ENCODE assay signal across 44 cellular contexts in the genomic region with DNA sequence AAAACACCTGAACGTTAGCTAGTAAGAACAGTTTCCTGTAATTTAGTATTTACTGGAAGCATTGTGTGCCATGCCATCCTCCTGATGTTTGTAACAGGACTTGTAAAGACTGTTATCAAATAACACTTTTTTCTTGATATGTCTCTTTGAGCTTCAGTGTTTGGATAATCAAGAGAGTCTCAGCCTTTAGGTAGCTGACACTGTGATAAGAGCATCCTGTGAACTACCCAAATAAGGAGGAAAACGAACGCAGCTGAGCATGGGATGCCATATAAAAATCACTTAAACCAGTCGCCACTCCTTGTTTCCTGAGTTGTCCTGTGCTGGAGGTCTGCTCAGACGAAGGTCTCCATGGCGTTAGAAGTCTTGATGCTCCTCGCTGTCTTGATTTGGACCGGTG. TPM values are rescaled to one million over a fixed set of nuclear protein-coding genes. Genes with fewer than 3 reads are reported as not detected.
"Had no signal": no experiment of that assay in that cellular context is flagged by ENCODE, and none has a peak within 500 bp of the region (broad histone marks: within the 10 kb centered on the region; RNA-seq: fewer than 3 reads in every experiment).

A gene with protein sequence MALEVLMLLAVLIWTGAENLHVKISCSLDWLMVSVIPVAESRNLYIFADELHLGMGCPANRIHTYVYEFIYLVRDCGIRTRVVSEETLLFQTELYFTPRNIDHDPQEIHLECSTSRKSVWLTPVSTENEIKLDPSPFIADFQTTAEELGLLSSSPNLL (plus strand): TSS at position 301 of the 400 bp plus-strand sequence. CDS start 51 bp downstream, at position 352.

- H3K36me3 Mint-ChIP-seq: activated naive CD4-positive, alpha-beta T cell treated with anti-CD3 and anti-CD28 coated beads, Interleukin-2, amount 10 ng/mL, durations not matched to agents 7 days and 5 days; activated naive CD4-positive, alpha-beta T cell treated with anti-CD3 and anti-CD28 coated beads, Interleukin-2, amount 50 U/mL, for 24 hours; activated naive CD4-positive, alpha-beta T cell treated with anti-CD3 and anti-CD28 coated beads, Interleukin-2, amount 50 U/mL, for 72 hours; activated naive CD8-positive, alpha-beta T cell; activated naive CD8-positive, alpha-beta T cell treated with anti-CD3 and anti-CD28 coated beads for 36 hours; activated naive CD8-positive, alpha-beta T cell treated with anti-CD3 and anti-CD28 coated beads, Interleukin-2, amount 10 ng/mL, durations not matched to agents 7 days and 5 days; brain had no signal

- H3K27ac Mint-ChIP-seq: activated naive CD4-positive, alpha-beta T cell treated with anti-CD3 and anti-CD28 coated beads for 36 hours; activated naive CD4-positive, alpha-beta T cell treated with anti-CD3 and anti-CD28 coated beads, Interleukin-2, amount 10 ng/mL, durations not matched to agents 7 days and 5 days; activated naive CD4-positive, alpha-beta T cell treated with anti-CD3 and anti-CD28 coated beads, Interleukin-2, amount 50 U/mL, for 24 hours; activated naive CD4-positive, alpha-beta T cell treated with anti-CD3 and anti-CD28 coated beads, Interleukin-2, amount 50 U/mL, for 72 hours; activated naive CD8-positive, alpha-beta T cell; activated naive CD8-positive, alpha-beta T cell treated with anti-CD3 and anti-CD28 coated beads for 36 hours; activated naive CD8-positive, alpha-beta T cell treated with anti-CD3 and anti-CD28 coated beads, Interleukin-2, amount 10 ng/mL, durations not matched to agents 7 days and 5 days; activated naive CD8-positive, alpha-beta T cell treated with anti-CD3 and anti-CD28 coated beads, Interleukin-2, amount 50 U/mL, for 24 hours; activated T-cell treated with anti-CD3 and anti-CD28 coated beads, Interleukin-2, amount 50 U/mL, for 24 hours; activated T-cell treated with anti-CD3 and anti-CD28 coated beads, Interleukin-2, amount 50 U/mL, for 72 hours; activated T-helper 1 cell treated with anti-CD3 and anti-CD28 coated beads, Interleukin-12 subunit alpha, Interleukin-12 subunit beta, Interleukin-2, Interleukin-4 antibody, amounts not matched to agents 30 ng/mL and 10 ng/mL and 1 ng/mL, durations not matched to agents 14 hours and 24 hours and 36 hours; activated T-helper 17 cell treated with anti-CD3 and anti-CD28 coated beads, Interleukin-2, amount 50 U/mL, for 72 hours; activated T-helper 2 cell treated with anti-CD3 and anti-CD28 coated beads, Interferon-gamma antibody, Interleukin-2, Interleukin-4, amounts not matched to agents 10 μg/mL and 5 μg/mL and 100 μg/mL, durations not matched to agents 14 hours and 24 hours and 36 hours; brain had no signal

- H3K27me3 ChIP-seq: adrenal gland, ascending aorta, body of pancreas, brain microvascular endothelial cell, breast epithelium, cardiac muscle cell had no signal

- H3K36me3 ChIP-seq: adrenal gland, ascending aorta, brain microvascular endothelial cell, breast epithelium, cardiac muscle cell had no signal

- H3K4me1 ChIP-seq: adrenal gland, ascending aorta, breast epithelium had no signal

- FAIRE-seq: astrocyte, bronchial epithelial cell had no signal

- H3K4me3 Mint-ChIP-seq: activated naive CD4-positive, alpha-beta T cell treated with anti-CD3 and anti-CD28 coated beads for 36 hours; activated naive CD4-positive, alpha-beta T cell treated with anti-CD3 and anti-CD28 coated beads, Interleukin-2, amount 10 ng/mL, durations not matched to agents 7 days and 5 days; activated naive CD4-positive, alpha-beta T cell treated with anti-CD3 and anti-CD28 coated beads, Interleukin-2, amount 50 U/mL, for 24 hours; activated naive CD8-positive, alpha-beta T cell; activated naive CD8-positive, alpha-beta T cell treated with anti-CD3 and anti-CD28 coated beads for 36 hours; activated naive CD8-positive, alpha-beta T cell treated with anti-CD3 and anti-CD28 coated beads, Interleukin-2, amount 10 ng/mL, durations not matched to agents 7 days and 5 days; activated naive CD8-positive, alpha-beta T cell treated with anti-CD3 and anti-CD28 coated beads, Interleukin-2, amount 50 U/mL, for 24 hours; activated T-cell treated with anti-CD3 and anti-CD28 coated beads, Interleukin-2, amount 50 U/mL, for 24 hours; activated T-cell treated with anti-CD3 and anti-CD28 coated beads, Interleukin-2, amount 50 U/mL, for 4 hours; activated T-cell treated with anti-CD3 and anti-CD28 coated beads, Interleukin-2, amount 50 U/mL, for 72 hours; activated T-helper 1 cell treated with anti-CD3 and anti-CD28 coated beads, Interleukin-12 subunit alpha, Interleukin-12 subunit beta, Interleukin-2, Interleukin-4 antibody, amounts not matched to agents 30 ng/mL and 10 ng/mL and 1 ng/mL, durations not matched to agents 14 hours and 24 hours and 36 hours; activated T-helper 17 cell treated with anti-CD3 and anti-CD28 coated beads, Interleukin-2, amount 50 U/mL, for 72 hours; brain; central memory CD8-positive, alpha-beta T cell had no signal

- H3K27me3 Mint-ChIP-seq: activated naive CD4-positive, alpha-beta T cell treated with anti-CD3 and anti-CD28 coated beads, Interleukin-2, amount 10 ng/mL, durations not matched to agents 7 days and 5 days; activated naive CD8-positive, alpha-beta T cell treated with anti-CD3 and anti-CD28 coated beads, Interleukin-2, amount 10 ng/mL, durations not matched to agents 7 days and 5 days; activated T-cell treated with anti-CD3 and anti-CD28 coated beads, Interleukin-2, amount 50 U/mL, for 24 hours; brain; central memory CD8-positive, alpha-beta T cell had no signal

- ATAC-seq: activated naive CD4-positive, alpha-beta T cell treated with anti-CD3 and anti-CD28 coated beads, Interleukin-2, amount 50 U/mL, for 72 hours; activated naive CD8-positive, alpha-beta T cell treated with anti-CD3 and anti-CD28 coated beads, Interleukin-2, amount 50 U/mL, for 24 hours; activated T-cell treated with anti-CD3 and anti-CD28 coated beads, Interleukin-2, amount 50 U/mL, for 4 hours; activated T-cell treated with anti-CD3 and anti-CD28 coated beads, Interleukin-2, amount 50 U/mL, for 72 hours; activated T-helper 17 cell treated with anti-CD3 and anti-CD28 coated beads, Interleukin-2, amount 50 U/mL, for 72 hours; body of pancreas had no signal

- H3K9me3 Mint-ChIP-seq: activated naive CD4-positive, alpha-beta T cell treated with anti-CD3 and anti-CD28 coated beads for 36 hours; activated naive CD4-positive, alpha-beta T cell treated with anti-CD3 and anti-CD28 coated beads, Interleukin-2, amount 10 ng/mL, durations not matched to agents 7 days and 5 days; activated naive CD4-positive, alpha-beta T cell treated with anti-CD3 and anti-CD28 coated beads, Interleukin-2, amount 50 U/mL, for 24 hours; activated naive CD4-positive, alpha-beta T cell treated with anti-CD3 and anti-CD28 coated beads, Interleukin-2, amount 50 U/mL, for 72 hours; activated naive CD8-positive, alpha-beta T cell treated with anti-CD3 and anti-CD28 coated beads for 36 hours; activated naive CD8-positive, alpha-beta T cell treated with anti-CD3 and anti-CD28 coated beads, Interleukin-2, amount 10 ng/mL, durations not matched to agents 7 days and 5 days; activated naive CD8-positive, alpha-beta T cell treated with anti-CD3 and anti-CD28 coated beads, Interleukin-2, amount 50 U/mL, for 24 hours; activated T-cell treated with anti-CD3 and anti-CD28 coated beads, Interleukin-2, amount 50 U/mL, for 24 hours; activated T-cell treated with anti-CD3 and anti-CD28 coated beads, Interleukin-2, amount 50 U/mL, for 4 hours; activated T-cell treated with anti-CD3 and anti-CD28 coated beads, Interleukin-2, amount 50 U/mL, for 72 hours; activated T-helper 1 cell treated with anti-CD3 and anti-CD28 coated beads, Interleukin-12 subunit alpha, Interleukin-12 subunit beta, Interleukin-2, Interleukin-4 antibody, amounts not matched to agents 30 ng/mL and 10 ng/mL and 1 ng/mL, durations not matched to agents 14 hours and 24 hours and 36 hours; activated T-helper 17 cell treated with anti-CD3 and anti-CD28 coated beads, Interleukin-2, amount 50 U/mL, for 72 hours; activated T-helper 2 cell treated with anti-CD3 and anti-CD28 coated beads, Interferon-gamma antibody, Interleukin-2, Interleukin-4, amounts not matched to agents 10 μg/mL and 5 μg/mL and 100 μg/mL, durations not matched to agents 14 hours and 24 hours and 36 hours; brain; central memory CD8-positive, alpha-beta T cell had no signal

- DNase-seq: activated effector memory CD4-positive, alpha-beta T cell treated with anti-CD3 and anti-CD28 coated beads, Interleukin-2, amount 50 U/mL, for 16 hours; activated effector memory CD4-positive, alpha-beta T cell treated with Interleukin-2 at 50 U/mL for 16 hours; activated gamma-delta T cell; activated gamma-delta T cell treated with Interleukin-2 at 50 U/mL for 16 hours; activated naive CD4-positive, alpha-beta T cell; activated naive CD4-positive, alpha-beta T cell treated with anti-CD3 and anti-CD28 coated beads for 36 hours; activated naive CD4-positive, alpha-beta T cell treated with anti-CD3 and anti-CD28 coated beads, Interleukin-2, amount 10 ng/mL, durations not matched to agents 7 days and 5 days; activated naive CD4-positive, alpha-beta T cell treated with anti-CD3 and anti-CD28 coated beads, Interleukin-2, amount 50 U/mL, for 16 hours; activated naive CD4-positive, alpha-beta T cell treated with Interleukin-2 at 50 U/mL for 16 hours; activated naive CD8-positive, alpha-beta T cell treated with anti-CD3 and anti-CD28 coated beads for 36 hours; activated naive CD8-positive, alpha-beta T cell treated with anti-CD3 and anti-CD28 coated beads, Interleukin-2, amount 10 ng/mL, durations not matched to agents 7 days and 5 days; activated naive CD8-positive, alpha-beta T cell treated with anti-CD3 and anti-CD28 coated beads, Interleukin-2, amount 50 U/mL, for 24 hours; activated T-cell treated with anti-CD3 and anti-CD28 coated beads, Interleukin-2, amount 50 U/mL, for 1 hour; activated T-cell treated with anti-CD3 and anti-CD28 coated beads, Interleukin-2, amount 50 U/mL, for 24 hours; activated T-cell treated with anti-CD3 and anti-CD28 coated beads, Interleukin-2, amount 50 U/mL, for 4 hours; activated T-cell treated with anti-CD3 and anti-CD28 coated beads, Interleukin-2, amount 50 U/mL, for 48 hours; activated T-cell treated with anti-CD3 and anti-CD28 coated beads, Interleukin-2, amount 50 U/mL, for 72 hours; adrenal gland; amniotic stem cell; amygdala; anterior cingulate cortex; aorta; body of pancreas; brain microvascular endothelial cell; caudate nucleus; central memory CD4-positive, alpha-beta T cell; cerebellar nuclear complex had no signal

- H3K4me3 ChIP-seq: adrenal gland, ascending aorta, body of pancreas, breast epithelium, cardiac muscle cell had no signal

- H3K9me3 ChIP-seq: adrenal gland, ascending aorta, body of pancreas, breast epithelium had no signal

- H3K4me1 Mint-ChIP-seq: activated naive CD4-positive, alpha-beta T cell treated with anti-CD3 and anti-CD28 coated beads, Interleukin-2, amount 10 ng/mL, durations not matched to agents 7 days and 5 days; activated naive CD4-positive, alpha-beta T cell treated with anti-CD3 and anti-CD28 coated beads, Interleukin-2, amount 50 U/mL, for 24 hours; activated naive CD8-positive, alpha-beta T cell treated with anti-CD3 and anti-CD28 coated beads for 36 hours; activated naive CD8-positive, alpha-beta T cell treated with anti-CD3 and anti-CD28 coated beads, Interleukin-2, amount 10 ng/mL, durations not matched to agents 7 days and 5 days; activated naive CD8-positive, alpha-beta T cell treated with anti-CD3 and anti-CD28 coated beads, Interleukin-2, amount 50 U/mL, for 24 hours; activated T-helper 17 cell treated with anti-CD3 and anti-CD28 coated beads, Interleukin-2, amount 50 U/mL, for 72 hours; brain; central memory CD8-positive, alpha-beta T cell had no signal

- H3K27ac ChIP-seq: adrenal gland, ascending aorta, body of pancreas, brain microvascular endothelial cell, breast epithelium, cardiac muscle cell had no signal

RNA-seq across cellular contexts. Expression of the gene that starts here (rescaled TPM):
- total RNA-seq: activated naive CD4-positive, alpha-beta T cell treated with anti-CD3 and anti-CD28 coated beads for 36 hours; activated naive CD4-positive, alpha-beta T cell treated with anti-CD3 and anti-CD28 coated beads, Interleukin-2, amount 50 U/mL, for 72 hours; activated naive CD8-positive, alpha-beta T cell treated with anti-CD3 and anti-CD28 coated beads for 36 hours; activated naive CD8-positive, alpha-beta T cell treated with anti-CD3 and anti-CD28 coated beads, Interleukin-2, amount 10 ng/mL, durations not matched to agents 7 days and 5 days; activated T-cell treated with anti-CD3 and anti-CD28 coated beads, Interleukin-2, amount 50 U/mL, for 4 hours; activated T-cell treated with anti-CD3 and anti-CD28 coated beads, Interleukin-2, amount 50 U/mL, for 72 hours; activated T-helper 1 cell treated with anti-CD3 and anti-CD28 coated beads, Interleukin-12 subunit alpha, Interleukin-12 subunit beta, Interleukin-2, Interleukin-4 antibody, amounts not matched to agents 30 ng/mL and 10 ng/mL and 1 ng/mL, durations not matched to agents 14 hours and 24 hours and 36 hours; activated T-helper 17 cell treated with anti-CD3 and anti-CD28 coated beads, Interleukin-2, amount 50 U/mL, for 72 hours; activated T-helper 2 cell treated with anti-CD3 and anti-CD28 coated beads, Interferon-gamma antibody, Interleukin-2, Interleukin-4, amounts not matched to agents 10 μg/mL and 5 μg/mL and 100 μg/mL, durations not matched to agents 14 hours and 24 hours and 36 hours; adrenal gland; aorta; ascending aorta; astrocyte; body of pancreas; breast epithelium; bronchial epithelial cell; cardiac muscle cell; cardiac septum; cerebellum; chondrocyte had no signal
- polyA plus RNA-seq: adipose tissue, adrenal gland, aorta, cardiac muscle cell had no signal
